In the genomic region with DNA sequence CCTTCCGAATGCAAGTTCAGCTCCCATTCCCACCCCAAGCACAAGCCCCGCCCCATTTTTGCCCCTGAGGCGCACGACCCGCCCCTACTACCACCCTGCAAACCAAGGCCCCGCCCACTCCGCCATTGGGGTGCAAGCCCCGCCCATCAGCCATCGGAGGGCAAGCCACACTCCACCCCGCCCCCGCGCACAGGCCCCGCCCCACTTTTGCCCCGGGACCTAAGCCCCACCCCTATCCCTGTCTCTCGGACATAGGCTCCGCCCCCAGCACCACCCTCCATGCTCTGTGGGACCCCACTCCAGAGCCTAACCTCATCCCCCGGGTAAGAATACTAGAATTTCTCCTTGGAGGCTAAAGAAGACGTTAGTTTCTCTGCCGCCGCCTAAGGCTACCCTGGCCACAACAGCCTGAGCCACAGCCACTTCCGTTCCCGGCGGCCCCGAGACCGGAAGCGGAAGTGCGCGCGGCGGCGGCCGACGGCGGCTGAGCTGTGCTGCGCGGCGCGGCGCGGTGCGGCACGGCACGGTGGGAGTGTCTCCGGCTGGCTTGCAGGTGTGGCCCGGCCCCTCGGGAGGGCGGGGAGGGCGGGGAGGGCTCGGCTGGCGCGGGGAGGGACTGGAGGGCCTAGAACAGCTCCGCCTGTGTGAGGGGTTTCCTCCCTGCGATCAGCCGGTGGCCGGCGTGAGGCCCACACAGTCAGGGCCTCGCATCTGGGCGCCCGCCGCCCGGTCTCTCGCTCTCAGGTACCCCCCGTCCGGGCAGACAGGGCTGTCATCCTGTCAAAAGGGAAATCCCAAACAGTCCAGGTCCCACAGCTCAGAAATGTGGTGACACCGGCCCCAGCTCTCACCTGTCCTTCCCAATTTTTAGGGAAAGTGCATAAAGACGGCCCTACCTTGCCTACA, we compare ENCODE assay signal across 8 cellular contexts. TPM values are rescaled to one million over a fixed set of nuclear protein-coding genes. Genes with fewer than 3 reads are reported as not detected.
A peak's percentile ranks its signal among the peaks of the same experiment; 100 is the strongest.
DNase-seq lines count a peak whose midpoint lies in the region; ATAC-seq and TF ChIP-seq lines count a peak whose summit lies in the region.

A gene (plus strand): TSS at position 451 of the 906 bp plus-strand sequence. CDS start 3,444 bp downstream, outside the sequence.

- H3K27ac Mint-ChIP-seq in activated naive CD8-positive, alpha-beta T cell = peak within 1 kb of the TSS; percentile 98
- peak within 1 kb of the TSS; percentile 96 for H3K27ac Mint-ChIP-seq in glutamatergic neuron (ENCODE audit: unreplicated experiment)

- peak within 1 kb of the TSS; percentile 91 for H3K4me2 ChIP-seq in osteoblast (ENCODE audit: insufficient read depth, low read length)

- TF ChIP-seq POLR2A in testis (IDR thresholded peaks at IDR 0.05) = no peak

- CTCF ChIA-PET in GM10248 (lab: Yijun Ruan, JAX) = interaction anchor here (1.0 to 13.2 kb wide), 8 partner anchors 8 to 165 kb away, joined by 3 to 307 read pairs (median 4); a partner anchor contains a TSS

- H3K4me1 ChIP-seq in osteoblast (ENCODE audit: insufficient read depth, low read length) (peaks cover 9% of the 10 kb centered on the region), testis (peaks cover 6% of the 10 kb centered on the region)

- no peak for TF ChIP-seq CTCF in GM10248 (IDR thresholded peaks at IDR 0.05; ENCODE audit: control extremely low read depth, extremely low read depth, low read depth, missing control alignments)
- no peak for TF ChIP-seq CTCF in glutamatergic neuron (IDR thresholded peaks at IDR 0.05; ENCODE audit: partially characterized antibody, unreplicated experiment)
- TF ChIP-seq CTCF in osteoblast (IDR thresholded peaks at IDR 0.05; ENCODE audit: extremely low read depth, low read depth, low read length) = no peak
- no peak for TF ChIP-seq CTCF in testis (IDR thresholded peaks at IDR 0.05)

- H3K27ac ChIP-seq in osteoblast (ENCODE audit: low read depth, low read length) = peak within 1 kb of the TSS; percentile 91
- peak within 1 kb of the TSS; percentile 98 for H3K27ac ChIP-seq in testis

- peaks cover 19% of the 10 kb centered on the region for H3K4me1 Mint-ChIP-seq in activated naive CD8-positive, alpha-beta T cell (ENCODE audit: low read depth)
- no peaks in the 10 kb centered on the region for H3K4me1 Mint-ChIP-seq in glutamatergic neuron (ENCODE audit: low read depth, unreplicated experiment)

- POLR2A ChIA-PET in GM10248 (lab: Yijun Ruan, JAX) = interaction anchor here (0.5 to 1.1 kb wide), 4 partner anchors 84 to 219 kb away, joined by 3 read pairs; no protein-coding TSS in a partner anchor

- peak; percentile 88 for ATAC-seq in HG02588 (IDR thresholded peaks at IDR 0.05; ENCODE audit: unreplicated experiment)

- H3K27me3 Mint-ChIP-seq in activated naive CD8-positive, alpha-beta T cell = no peaks in the 10 kb centered on the region
- no peaks in the 10 kb centered on the region for H3K27me3 Mint-ChIP-seq in glutamatergic neuron (ENCODE audit: unreplicated experiment)

- peak within 1 kb of the TSS; percentile 95 for H2AFZ ChIP-seq in osteoblast (ENCODE audit: low read length)

- H3K36me3 Mint-ChIP-seq in activated naive CD8-positive, alpha-beta T cell = peaks cover 3% of the 10 kb centered on the region
- no peaks in the 10 kb centered on the region for H3K36me3 Mint-ChIP-seq in glutamatergic neuron (ENCODE audit: unreplicated experiment)

- H3K79me2 ChIP-seq in osteoblast (ENCODE audit: insufficient read depth, low read length) = peaks cover 37% of the 10 kb centered on the region

- H3K9me3 Mint-ChIP-seq in activated naive CD8-positive, alpha-beta T cell (ENCODE audit: low read depth) = no peaks in the 10 kb centered on the region
- no peaks in the 10 kb centered on the region for H3K9me3 Mint-ChIP-seq in glutamatergic neuron (ENCODE audit: unreplicated experiment)

- peaks cover 3% of the 10 kb centered on the region for H4K20me1 ChIP-seq in osteoblast (ENCODE audit: insufficient read depth, low read length)

- H3K9me3 ChIP-seq in osteoblast (ENCODE audit: low read depth, low read length) (no peaks in the 10 kb centered on the region), testis (no peaks in the 10 kb centered on the region)

- H3K4me3 Mint-ChIP-seq in activated naive CD8-positive, alpha-beta T cell = peak within 1 kb of the TSS; percentile 94
- H3K4me3 Mint-ChIP-seq in glutamatergic neuron (ENCODE audit: unreplicated experiment) = peak within 1 kb of the TSS; percentile 89

- intact Hi-C loops in testis (cut with DNase I; ENCODE audit: low total_unique reads) = no loop called here

- H3K36me3 ChIP-seq in osteoblast (ENCODE audit: insufficient read depth, low read length) (peaks cover 6% of the 10 kb centered on the region), testis (ENCODE audit: low read depth, missing control alignments) (no peaks in the 10 kb centered on the region)

- H3K4me3 ChIP-seq in osteoblast (ENCODE audit: insufficient read depth, low read length) = peak within 1 kb of the TSS; percentile 83
- peak within 1 kb of the TSS; percentile 82 to 89 for H3K4me3 ChIP-seq in testis

- 0 to 1% methylated on average over 13 to 52 of the region's 66 CpGs for WGBS in testis, 2 donors

- DNase-seq in GM10248 (ENCODE audit: extremely low spot score) (peak; percentile 97), NCI-H1092 (lab: John Stamatoyannopoulos, UW) (peak; percentile 89), SKM-1 (lab: John Stamatoyannopoulos, UW; ENCODE audit: unreplicated experiment) (peak; percentile 90), glutamatergic neuron (peak; percentile 100), osteoblast (ENCODE audit: insufficient read length, low spot score, missing footprints) (peak; percentile 98), testis (peak; percentile 98)

- H3K27me3 ChIP-seq in osteoblast (ENCODE audit: insufficient read depth, low read length) (no peaks in the 10 kb centered on the region), testis (no peaks in the 10 kb centered on the region)

RNA-seq across cellular contexts. Expression of the gene that starts here (rescaled TPM):
- total RNA-seq in glutamatergic neuron (ENCODE audit: unreplicated experiment) (32.9 TPM), osteoblast (19.2 and 31.1 TPM in 2 replicates), testis (10 to 100 TPM; 42.4 to 48.7 TPM)
- polyA plus RNA-seq in testis (ENCODE audit: insufficient read depth, low read depth, low replicate concordance) = 24.2 TPM

Comparison
In these comparisons a context has a peak if more than half of its experiments do, and no peak if none do; other contexts are left out.
1. Peak in every context shown above with its lines: DNase-seq, ATAC-seq, H3K4me3 ChIP-seq and H3K27ac ChIP-seq.